Comparison of ENCODE assay signal across 1 cellular context in the genomic region with DNA sequence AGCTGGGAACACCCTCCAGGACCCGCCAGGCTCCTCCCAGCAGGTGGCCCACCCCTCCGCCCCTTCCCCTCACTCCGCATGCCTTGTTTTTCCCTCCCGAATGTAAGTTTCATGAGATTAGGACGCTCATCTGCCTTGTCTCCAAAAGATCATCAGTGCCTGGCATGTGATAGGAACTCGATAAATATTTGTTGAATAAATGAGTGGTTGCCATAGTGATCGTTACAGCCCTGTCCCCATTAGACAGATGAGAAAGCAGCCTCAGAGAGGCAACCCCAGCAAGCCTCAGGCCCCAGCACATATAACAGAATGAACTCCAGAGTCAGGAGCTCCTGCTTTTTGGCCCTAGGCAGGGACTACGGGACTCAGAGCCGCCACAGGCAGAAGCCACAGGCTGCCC.
TF ChIP-seq lines count a peak whose summit lies in the region.

No MANE protein-coding gene starts in this region.

TF ChIP-seq in IMR-90, 13 proteins besides CTCF, POLR2A, EP300 and RAD21 (continued from another document):
- no peak for TF ChIP-seq CEBPB (IDR thresholded peaks at IDR 0.05; ENCODE audit: low read depth, low read length)
- no peak for TF ChIP-seq RFX5 (IDR thresholded peaks at IDR 0.05; ENCODE audit: low read depth, low read length)
- no peak for TF ChIP-seq MAFK (IDR thresholded peaks at IDR 0.05; ENCODE audit: low read depth, low read length)
- TF ChIP-seq ELK1 (IDR thresholded peaks at IDR 0.05; ENCODE audit: borderline replicate concordance, low read depth, low read length) = no peak
- TF ChIP-seq MXI1 (IDR thresholded peaks at IDR 0.05; ENCODE audit: borderline replicate concordance, low read depth, low read length) = no peak
- no peak for TF ChIP-seq MAZ (IDR thresholded peaks at IDR 0.05; ENCODE audit: borderline replicate concordance, low read depth, low read length)
- TF ChIP-seq SMC3 (IDR thresholded peaks at IDR 0.05; ENCODE audit: low read depth, low read length) = no peak
